ENCODE assay signal across 22 cellular contexts in the genomic region with DNA sequence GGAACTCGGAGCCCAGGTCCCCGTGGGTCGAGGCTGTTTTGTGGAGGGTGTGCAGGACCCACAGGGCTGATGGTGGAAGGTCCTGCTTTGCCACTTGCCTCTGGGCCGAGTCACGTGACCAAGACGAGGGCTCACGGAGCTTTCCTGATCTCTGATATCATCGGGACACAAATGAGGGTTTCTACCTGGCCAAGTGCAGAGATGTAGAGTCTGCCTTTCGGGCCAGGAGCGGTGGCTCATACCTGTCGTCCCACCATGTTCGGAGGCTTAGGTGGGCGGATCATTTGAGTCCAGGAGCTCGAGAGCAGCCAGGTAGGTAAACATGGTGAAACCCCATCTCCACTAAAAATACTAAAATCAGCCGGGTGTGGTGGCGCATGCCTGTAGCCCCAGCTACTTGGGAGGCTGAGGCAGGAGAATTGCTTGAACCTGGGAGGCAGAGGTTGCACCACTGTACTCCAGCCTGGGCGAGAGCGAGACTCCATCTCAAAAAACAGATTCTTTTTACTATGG. TPM values are rescaled to one million over a fixed set of nuclear protein-coding genes. Genes with fewer than 3 reads are reported as not detected.
A peak's percentile ranks its signal among the peaks of the same experiment; 100 is the strongest.
DNase-seq lines count a peak whose midpoint lies in the region; ATAC-seq, FAIRE-seq and TF ChIP-seq lines count a peak whose summit lies in the region.
"Had no signal": no experiment of that assay in that cellular context is flagged by ENCODE, and none has a peak within 500 bp of the region (broad histone marks: within the 10 kb centered on the region; RNA-seq: fewer than 3 reads in every experiment).

No MANE protein-coding gene starts in this region.

- WGBS in GM12878 (ENCODE audit: insufficient coverage, insufficient replicate concordance, low lambda C conversion rate, missing lambda C conversion rate) = 95% methylated on average over 18 of the region's 18 CpGs
- WGBS in esophagus muscularis mucosa = 90% methylated on average over 18 of the region's 18 CpGs

- CTCF ChIA-PET in Caco-2 (lab: Charles Lee) (no interaction called here), GM12878 (lab: Yijun Ruan, JAX) (no interaction called here)

- no peak for TF ChIP-seq RAD21 in GM12878 (IDR thresholded peaks at IDR 0.05; ENCODE audit: insufficient read depth, low read depth, low read length)

- SMC1A ChIA-PET in GM12878 (lab: Charles Lee; ENCODE audit: uncharacterized antibody, unreplicated experiment) = no interaction called here

- H3K9me3 ChIP-seq in Caco-2 (no peaks in the 10 kb centered on the region), GM12878 (replicated peaks; ENCODE audit: control insufficient read depth, insufficient read depth, low read length) (no peaks in the 10 kb centered on the region), esophagus muscularis mucosa (no peaks in the 10 kb centered on the region)
- H3K9me3 ChIP-seq: adrenal gland, heart right ventricle had no signal

- H3K36me3 ChIP-seq in Caco-2 (ENCODE audit: control insufficient read depth, insufficient read depth, low read length) (peaks cover 14% of the 10 kb centered on the region), GM12878 (ENCODE audit: control insufficient read depth in 2 of 2, insufficient read depth in 2 of 2, low read length in 1 of 2) (peaks cover 43 to 48% of the 10 kb centered on the region in 2 experiments), esophagus muscularis mucosa (peaks cover 62 to 76% (median 67%) of the 10 kb centered on the region in 4 donors)

- in situ Hi-C loops in GM13976 (cut with MboI; ENCODE audit: low sequenced_read_pairs, unreplicated experiment) (loop anchor here (10.0 kb wide), 1 partner anchor 130 kb away; no protein-coding TSS in a partner anchor), GM12878 (cut with MboI) (no loop called here)

- no peak overlapping the region for H3K4me2 ChIP-seq in GM12878 (ENCODE audit: control insufficient read depth, insufficient read depth)

- H3K36me3 Mint-ChIP-seq in Caco-2 (ENCODE audit: insufficient read depth, unreplicated experiment) = peaks cover 96% of the 10 kb centered on the region
- peaks cover 61% of the 10 kb centered on the region for H3K36me3 Mint-ChIP-seq in nephron progenitor cell (ENCODE audit: low read depth)

- no peaks in the 10 kb centered on the region for H3K27me3 ChIP-seq in Caco-2 (replicated peaks; ENCODE audit: control insufficient read depth, insufficient read depth, low read length)
- H3K27me3 ChIP-seq in GM12878 (replicated peaks in 1 of 2; ENCODE audit: control insufficient read depth in 2 of 2, insufficient read depth in 2 of 2, low read length in 1 of 2) = no peaks in the 10 kb centered on the region
- no peaks in the 10 kb centered on the region for H3K27me3 ChIP-seq in esophagus muscularis mucosa
- H3K27me3 ChIP-seq: adrenal gland, heart right ventricle had no signal

- intact Hi-C loops in Caco-2 (cut with micrococcal nuclease; ENCODE audit: unreplicated experiment) = no loop called here
- intact Hi-C loops in GM12878 (cut with micrococcal nuclease; ENCODE audit: unreplicated experiment) = no loop called here
- intact Hi-C loops in esophagus muscularis mucosa (cut with DNase I) = no loop called here

- TF ChIP-seq EP300 in GM12878 (IDR thresholded peaks at IDR 0.05; ENCODE audit: borderline replicate concordance in 1 of 2, control insufficient read depth in 1 of 2, low read depth in 2 of 2, low read length in 2 of 2) (no peak), esophagus muscularis mucosa (IDR thresholded peaks at IDR 0.05) (no peak)

- H3K27ac ChIP-seq in GM12878 (ENCODE audit: control insufficient read depth, insufficient read depth) = no peak overlapping the region
- H3K27ac ChIP-seq in esophagus muscularis mucosa (replicated peaks in 1 of 4) = no peak overlapping the region

- H3K4me3 ChIP-seq in Caco-2 (ENCODE audit: low read depth, low read length) (no peak overlapping the region), GM12878 (no peak overlapping the region), esophagus muscularis mucosa (no peak overlapping the region)
- H3K4me3 ChIP-seq: adrenal gland, heart right ventricle had no signal

- BruUV-seq in Caco-2 (replicated peaks; lab: Mats Ljungman, UMichigan) (no TSS peak), GM12878 (replicated peaks; lab: Mats Ljungman, UMichigan) (no TSS peak)

- TF ChIP-seq CTCF in Caco-2 (IDR thresholded peaks at IDR 0.05; ENCODE audit: insufficient read depth in 1 of 2, low read depth in 1 of 2, low read length in 1 of 2, severe bottlenecking in 1 of 2, unreplicated experiment in 1 of 2) (no peak), GM13976 (IDR thresholded peaks at IDR 0.05; ENCODE audit: borderline replicate concordance, control extremely low read depth, extremely low read depth, insufficient read depth, missing control alignments) (no peak), GM12878 (IDR thresholded peaks at IDR 0.05 in 2 of 3, conservative IDR thresholded peaks at IDR 0.05 in 1 of 3; ENCODE audit: control insufficient read depth in 2 of 3, extremely low read depth in 1 of 3, insufficient read depth in 1 of 3, low read depth in 3 of 3, low read length in 3 of 3) (no peak), nephron progenitor cell (IDR thresholded peaks at IDR 0.05) (no peak), esophagus muscularis mucosa (IDR thresholded peaks at IDR 0.05) (no peak)

- peak overlapping the region; percentile 45 for H3K27ac Mint-ChIP-seq in Caco-2 (ENCODE audit: unreplicated experiment)
- H3K27ac Mint-ChIP-seq in nephron progenitor cell = peak overlapping the region; percentile 48
- H3K27ac Mint-ChIP-seq: T-cell had no signal

- peaks cover 23% of the 10 kb centered on the region for H3K79me2 ChIP-seq in GM12878 (ENCODE audit: control insufficient read depth, insufficient read depth, low read length)

- ATAC-seq in GM12878 (peak; percentile 1; the same call in 2 of the 3 replicates), HG02973 (IDR thresholded peaks at IDR 0.05; ENCODE audit: unreplicated experiment) (no peak)

- H3K4me1 Mint-ChIP-seq in Caco-2 (ENCODE audit: low read depth, unreplicated experiment) (no peaks in the 10 kb centered on the region), nephron progenitor cell (peaks cover 15% of the 10 kb centered on the region)

- TF ChIP-seq POLR2A in GM12878 (IDR thresholded peaks at IDR 0.05; ENCODE audit: low read depth, low read length) (peak; percentile 79), esophagus muscularis mucosa (IDR thresholded peaks at IDR 0.05; ENCODE audit: low read depth) (no peak)

- H3K9me3 Mint-ChIP-seq in Caco-2 (ENCODE audit: unreplicated experiment) = no peaks in the 10 kb centered on the region
- H3K9me3 Mint-ChIP-seq in nephron progenitor cell = no peaks in the 10 kb centered on the region
- H3K9me3 Mint-ChIP-seq: T-cell, type B pancreatic cell had no signal

- RAD21 ChIA-PET in GM12878 (lab: Charles Lee; ENCODE audit: unreplicated experiment) = no interaction called here

- no peak for FAIRE-seq in GM12878 (lab: Jason Lieb, UNC)
- FAIRE-seq: colon had no signal

- H3K4me3 Mint-ChIP-seq in Caco-2 (ENCODE audit: unreplicated experiment) = no peak overlapping the region
- no peak overlapping the region for H3K4me3 Mint-ChIP-seq in nephron progenitor cell
- H3K4me3 Mint-ChIP-seq: T-cell, type B pancreatic cell had no signal

- H3K4me1 ChIP-seq in Caco-2 (no peaks in the 10 kb centered on the region), GM12878 (ENCODE audit: control insufficient read depth, insufficient read depth, low read length) (peaks cover 8% of the 10 kb centered on the region; the same call in 1 of the 2 replicates), esophagus muscularis mucosa (peaks cover 24 to 44% (median 36%) of the 10 kb centered on the region in 4 donors)

- DNase-seq in Caco-2 = peak in 1 of 2 experiments; percentile 38
- peak; percentile 20 for DNase-seq in GM13976 (ENCODE audit: low spot score)
- DNase-seq in GM12878 (ENCODE audit: low read depth, low spot score) = no peak
- no peak for DNase-seq in nephron progenitor cell
- no peak for DNase-seq in RKO (ENCODE audit: low spot score)
- no peak for DNase-seq in activated CD4-positive, alpha-beta T cell treated with anti-CD3 and anti-CD28 coated beads, Interleukin-2, amount 50 U/mL, for 48 hours
- no peak for DNase-seq in esophagus muscularis mucosa (ENCODE audit: extremely low spot score)
- DNase-seq: activated CD4-positive, CD25-positive, alpha-beta regulatory T cell; activated T-cell treated with anti-CD3 and anti-CD28 coated beads for 4 hours; H9; heart right ventricle; kidney glomerular epithelial cell; NCI-H1417 treated with DMSO at 0.1 percent for 48 hours; NCI-H446; OCI-M1; stimulated activated CD4-positive, alpha-beta T cell treated with anti-CD3 and anti-CD28 coated beads, Interleukin-1b, Interleukin-23, amount 100 ng/mL, for 48 hours had no signal

- POLR2A ChIA-PET in Caco-2 (lab: Charles Lee) (no interaction called here), GM12878 (lab: Charles Lee) (no interaction called here)

- peaks cover 9% of the 10 kb centered on the region; the same call in 1 of the 2 replicates for H4K20me1 ChIP-seq in GM12878 (ENCODE audit: control insufficient read depth, insufficient read depth)

- no peak overlapping the region for H2AFZ ChIP-seq in GM12878 (ENCODE audit: control insufficient read depth, low read depth, low read length)

- no peak overlapping the region for H3K9ac ChIP-seq in GM12878 (ENCODE audit: control insufficient read depth, insufficient read depth, low read length)

- H3K27me3 Mint-ChIP-seq in Caco-2 (ENCODE audit: insufficient read depth, unreplicated experiment) (no peaks in the 10 kb centered on the region), nephron progenitor cell (ENCODE audit: low read depth, poor library complexity) (peaks cover 2% of the 10 kb centered on the region)
- H3K27me3 Mint-ChIP-seq: T-cell, type B pancreatic cell had no signal

RNA-seq across cellular contexts. Expression of gene SLC25A6, which starts 7.1 kb away (rescaled TPM):
- total RNA-seq in Caco-2 (2022) = 450 and 455 TPM in 2 replicates
- total RNA-seq in GM12878 (2013; cell fraction: nucleolus; rRNA removed) = 200 and 249 TPM in 2 replicates
- total RNA-seq in GM12878 (2014; rRNA removed) = 225 and 293 TPM in 2 replicates
- total RNA-seq in GM12878 (2014; rRNA removed; fragmentation: Illumina TruSeq; extraction: Trizol) = 261 and 287 TPM in 2 replicates
- 632 and 654 TPM in 2 replicates for total RNA-seq in GM12878 (2021)
- polyA plus RNA-seq in GM12878 (2011; ENCODE audit: low read depth) = 286 TPM
- 157 and 352 TPM in 2 replicates for polyA plus RNA-seq in GM12878 (2011; rRNA removed)
- 683 and 869 TPM in 2 replicates for polyA plus RNA-seq in GM12878 (2011; cell fraction: cytosol; rRNA removed)
- polyA plus RNA-seq in GM12878 (2011; cell fraction: nucleus; rRNA removed) = 295 and 304 TPM in 2 replicates
- 757 and 810 TPM in 2 replicates for polyA plus RNA-seq in GM12878 (2012)
- polyA plus RNA-seq in GM12878 (2014; fragmentation: Illumina TruSeq; extraction: Trizol) = 34.2 and 187 TPM in 2 replicates
- 100 to 1,000 TPM in 1 of 2 experiments, 10 to 100 TPM in 1; 61.9 to 127 TPM for polyA plus RNA-seq in GM12878 (2014; fragmentation: Nextera tagmentation; extraction: Ambion mirVana)
- 642 and 753 TPM in 2 replicates for polyA plus RNA-seq in GM12878 (2014; rRNA removed)
- 100 to 1,000 TPM; 447 to 454 TPM for polyA plus RNA-seq in GM12878 (2016; fragmentation: Nextera tagmentation; extraction: Ambion mirVana)
- polyA minus RNA-seq in GM12878 (2011; rRNA and poly(A)+ RNA removed) = 274 and 515 TPM in 2 replicates
- 253 and 254 TPM in 2 replicates for polyA minus RNA-seq in GM12878 (2011; cell fraction: cytosol; rRNA and poly(A)+ RNA removed)
- 107 and 179 TPM in 2 replicates for polyA minus RNA-seq in GM12878 (2011; cell fraction: nucleus; rRNA and poly(A)+ RNA removed)
- 100 to 1,000 TPM; 266 to 339 (median 313) TPM for total RNA-seq in esophagus muscularis mucosa

RNA-seq across cellular contexts. Expression of gene IL3RA, which starts 48.2 kb away (rescaled TPM):
- total RNA-seq in Caco-2 (2022) (0.21 TPM in 1 of 2 replicates, not detected in the other), GM12878 (2014; rRNA removed) (28.0 and 28.1 TPM in 2 replicates), GM12878 (2014; rRNA removed; fragmentation: Illumina TruSeq; extraction: Trizol) (14.1 and 14.3 TPM in 2 replicates), GM12878 (2021) (19.5 and 21.1 TPM in 2 replicates), esophagus muscularis mucosa (10 to 100 TPM in 3 of 4 donors, 1 to 10 TPM in 1; 5.0 to 19.1 (median 11.4) TPM)
- 72.9 and 75.8 TPM in 2 replicates for total RNA-seq in GM12878 (2013; cell fraction: nucleolus; rRNA removed)
- polyA plus RNA-seq in GM12878 (2011; ENCODE audit: low read depth) = 10.7 TPM
- polyA plus RNA-seq in GM12878 (2011; rRNA removed) (22.5 and 31.1 TPM in 2 replicates), GM12878 (2014; fragmentation: Illumina TruSeq; extraction: Trizol) (15.0 and 23.5 TPM in 2 replicates), GM12878 (2014; fragmentation: Nextera tagmentation; extraction: Ambion mirVana) (1 to 10 TPM; 2.1 to 4.5 TPM), GM12878 (2014; rRNA removed) (22.9 and 25.4 TPM in 2 replicates), GM12878 (2016; fragmentation: Nextera tagmentation; extraction: Ambion mirVana) (10 to 100 TPM; 14.7 to 16.4 TPM)
- polyA plus RNA-seq in GM12878 (2011; cell fraction: cytosol; rRNA removed) = 36.2 and 38.5 TPM in 2 replicates
- polyA plus RNA-seq in GM12878 (2011; cell fraction: nucleus; rRNA removed) = 21.5 and 44.5 TPM in 2 replicates
- polyA plus RNA-seq in GM12878 (2012) = 24.2 and 25.0 TPM in 2 replicates
- polyA minus RNA-seq in GM12878 (2011; rRNA and poly(A)+ RNA removed) = 51.6 and 62.0 TPM in 2 replicates
- 9.1 and 13.1 TPM in 2 replicates for polyA minus RNA-seq in GM12878 (2011; cell fraction: cytosol; rRNA and poly(A)+ RNA removed)
- polyA minus RNA-seq in GM12878 (2011; cell fraction: nucleus; rRNA and poly(A)+ RNA removed) = 25.9 and 33.0 TPM in 2 replicates
- total RNA-seq: myocyte had no signal
